ENCODE assay signal across 15 cellular contexts in genomic region chr2:42754776-42755140, GRCh38. TPM values are rescaled to one million over a fixed set of nuclear protein-coding genes. Genes with fewer than 3 reads are reported as not detected.
DNase-seq lines count a peak whose midpoint lies in the region; ATAC-seq, FAIRE-seq and TF ChIP-seq lines count a peak whose summit lies in the region.
"Had no signal": no experiment of that assay in that cellular context is flagged by ENCODE, and none has a peak within 500 bp of the region (broad histone marks: within the 10 kb centered on the region; RNA-seq: fewer than 3 reads in every experiment).

No MANE protein-coding gene starts in this region.

- no peak for TF ChIP-seq RAD21 in GM12878 (IDR thresholded peaks at IDR 0.05; ENCODE audit: insufficient read depth, low read depth, low read length)

- H3K27me3 Mint-ChIP-seq in natural killer cell (ENCODE audit: low read depth in 2 of 2) = no peaks in the 10 kb centered on the region
- H3K27me3 Mint-ChIP-seq in stimulated activated naive CD8-positive, alpha-beta T cell treated with anti-CD3 and anti-CD28 coated beads, Interleukin-15, amount 100 ng/mL, for 72 hours = no peaks in the 10 kb centered on the region
- H3K27me3 Mint-ChIP-seq: activated CD4-positive, alpha-beta memory T cell treated with anti-CD3 and anti-CD28 coated beads, Interleukin-2, amount 10 ng/mL, durations not matched to agents 7 days and 5 days; CD4-positive, CD25-positive, alpha-beta regulatory T cell had no signal

- H3F3A ChIP-seq in PC-9 (ENCODE audit: insufficient read depth, low read depth) = no peaks in the 10 kb centered on the region; the same call in 1 of the 2 replicates

- H3K79me2 ChIP-seq in GM12878 (ENCODE audit: control insufficient read depth, insufficient read depth, low read length) (no peaks in the 10 kb centered on the region), PC-9 (ENCODE audit: low read depth) (no peaks in the 10 kb centered on the region)

- ATAC-seq in HG02943 (IDR thresholded peaks at IDR 0.05; ENCODE audit: low read depth, unreplicated experiment) = peak; percentile 5
- ATAC-seq in GM12878 = no peak
- ATAC-seq in natural killer cell = no peak
- ATAC-seq in stimulated activated naive CD8-positive, alpha-beta T cell treated with anti-CD3 and anti-CD28 coated beads, Interleukin-15, amount 100 ng/mL, for 72 hours = no peak

- H3K9me2 ChIP-seq in PC-9 (ENCODE audit: insufficient read depth) = no peaks in the 10 kb centered on the region

- no peaks in the 10 kb centered on the region for H3K9me3 Mint-ChIP-seq in natural killer cell
- no peaks in the 10 kb centered on the region for H3K9me3 Mint-ChIP-seq in stimulated activated naive CD8-positive, alpha-beta T cell treated with anti-CD3 and anti-CD28 coated beads, Interleukin-15, amount 100 ng/mL, for 72 hours
- H3K9me3 Mint-ChIP-seq: activated CD4-positive, alpha-beta memory T cell treated with anti-CD3 and anti-CD28 coated beads, Interleukin-2, amount 10 ng/mL, durations not matched to agents 7 days and 5 days had no signal

- H3K36me3 ChIP-seq in GM12878 (ENCODE audit: control insufficient read depth in 2 of 2, insufficient read depth in 2 of 2, low read length in 1 of 2) (no peaks in the 10 kb centered on the region), PC-9 (ENCODE audit: low read depth) (no peaks in the 10 kb centered on the region)
- H3K36me3 ChIP-seq: prostate gland had no signal

- no peak for FAIRE-seq in GM12878 (lab: Jason Lieb, UNC)

- H3K4me3 ChIP-seq in GM12878 = no peak overlapping the region
- no peak overlapping the region for H3K4me3 ChIP-seq in PC-9
- H3K4me3 ChIP-seq: prostate gland, SK-N-MC had no signal

- H3K27me3 ChIP-seq in GM12878 (replicated peaks in 1 of 2; ENCODE audit: control insufficient read depth in 2 of 2, insufficient read depth in 2 of 2, low read length in 1 of 2) (no peaks in the 10 kb centered on the region), PC-9 (ENCODE audit: insufficient read depth, low read depth) (no peaks in the 10 kb centered on the region)

- no peaks in the 10 kb centered on the region for H4K20me1 ChIP-seq in GM12878 (ENCODE audit: control insufficient read depth, insufficient read depth)
- H4K20me1 ChIP-seq in PC-9 (ENCODE audit: insufficient read depth) = no peaks in the 10 kb centered on the region

- no peak for TF ChIP-seq CTCF in GM12878 (IDR thresholded peaks at IDR 0.05 in 2 of 3, conservative IDR thresholded peaks at IDR 0.05 in 1 of 3; ENCODE audit: control insufficient read depth in 2 of 3, extremely low read depth in 1 of 3, insufficient read depth in 1 of 3, low read depth in 3 of 3, low read length in 3 of 3)
- no peak for TF ChIP-seq CTCF in natural killer cell (IDR thresholded peaks at IDR 0.05)
- no peak for TF ChIP-seq CTCF in PC-9 (conservative IDR thresholded peaks at IDR 0.05)

- peak overlapping the region; percentile 5 for H3K4me2 ChIP-seq in GM12878 (ENCODE audit: control insufficient read depth, insufficient read depth)
- H3K4me2 ChIP-seq in PC-9 = no peak overlapping the region

- H3K9ac ChIP-seq in GM12878 (ENCODE audit: control insufficient read depth, insufficient read depth, low read length) = 0 out of 2 replicates have a peak overlapping the region, but pooled peaks have one; percentile 7

- TF ChIP-seq POLR2A in GM12878 (IDR thresholded peaks at IDR 0.05; ENCODE audit: low read depth, low read length) = no peak

- no TSS peak for BruUV-seq in GM12878 (replicated peaks; lab: Mats Ljungman, UMichigan)
- BruUV-seq in PC-9 (replicated peaks; lab: Mats Ljungman, UMichigan) = no TSS peak

- POLR2A ChIA-PET in GM12878 (lab: Charles Lee) (interaction anchor here (0.5 to 4.8 kb wide), 6 partner anchors 10 to 71 kb away, joined by 3 to 30 read pairs (median 4); no protein-coding TSS in a partner anchor), PC-9 (lab: Charles Lee; ENCODE audit: unreplicated experiment) (interaction anchor here (0.6 kb wide), 1 partner anchor 597 kb away, joined by 4 read pairs; no protein-coding TSS in a partner anchor)

- in situ Hi-C loops in GM12878 (cut with MboI) = no loop called here

- H3K4me1 Mint-ChIP-seq in natural killer cell = peaks cover 22 to 29% of the 10 kb centered on the region in 2 donors
- H3K4me1 Mint-ChIP-seq in stimulated activated naive CD8-positive, alpha-beta T cell treated with anti-CD3 and anti-CD28 coated beads, Interleukin-15, amount 100 ng/mL, for 72 hours = no peaks in the 10 kb centered on the region
- H3K4me1 Mint-ChIP-seq: activated CD4-positive, alpha-beta memory T cell treated with anti-CD3 and anti-CD28 coated beads, Interleukin-2, amount 10 ng/mL, durations not matched to agents 7 days and 5 days; CD4-positive, CD25-positive, alpha-beta regulatory T cell had no signal

- H3K9me3 ChIP-seq in GM12878 (replicated peaks; ENCODE audit: control insufficient read depth, insufficient read depth, low read length) = no peaks in the 10 kb centered on the region
- H3K9me3 ChIP-seq in PC-9 (ENCODE audit: insufficient read depth, low read depth) = no peaks in the 10 kb centered on the region
- H3K9me3 ChIP-seq: prostate gland had no signal

- no peaks in the 10 kb centered on the region for H3K36me3 Mint-ChIP-seq in natural killer cell

- RAD21 ChIA-PET in GM12878 (lab: Charles Lee; ENCODE audit: unreplicated experiment) = interaction anchor here (0.9 to 4.5 kb wide), 8 partner anchors 10 to 91 kb away, joined by 3 to 39 read pairs (median 6); no protein-coding TSS in a partner anchor

- H2AFZ ChIP-seq in GM12878 (ENCODE audit: control insufficient read depth, low read depth, low read length) (no peak overlapping the region), PC-9 (no peak overlapping the region)

- H3K27ac ChIP-seq in GM12878 (ENCODE audit: control insufficient read depth, insufficient read depth) (peak overlapping the region; percentile 17), PC-9 (no peak overlapping the region)
- H3K27ac ChIP-seq: prostate gland, SK-N-MC had no signal

- WGBS in GM12878 (ENCODE audit: insufficient coverage, insufficient replicate concordance, low lambda C conversion rate, missing lambda C conversion rate) = 93% methylated on average over 8 of the region's 8 CpGs

- no peak overlapping the region for H3K4me3 Mint-ChIP-seq in natural killer cell
- no peak overlapping the region for H3K4me3 Mint-ChIP-seq in stimulated activated naive CD8-positive, alpha-beta T cell treated with anti-CD3 and anti-CD28 coated beads, Interleukin-15, amount 100 ng/mL, for 72 hours
- H3K4me3 Mint-ChIP-seq: activated CD4-positive, alpha-beta memory T cell treated with anti-CD3 and anti-CD28 coated beads, Interleukin-2, amount 10 ng/mL, durations not matched to agents 7 days and 5 days; CD4-positive, CD25-positive, alpha-beta regulatory T cell had no signal

- H3K4me1 ChIP-seq in GM12878 (ENCODE audit: control insufficient read depth, insufficient read depth, low read length) (peaks cover 52% of the 10 kb centered on the region), PC-9 (replicated peaks; ENCODE audit: insufficient read depth) (no peaks in the 10 kb centered on the region)

- CTCF ChIA-PET in GM12878 (lab: Yijun Ruan, JAX) = interaction anchor here (1.1 to 1.8 kb wide), 7 partner anchors 13 to 91 kb away, joined by 3 to 9 read pairs (median 4); no protein-coding TSS in a partner anchor
- CTCF ChIA-PET in PC-9 (lab: Charles Lee) = interaction anchor here (0.6 to 0.8 kb wide), 2 partner anchors 110 to 898 kb away, joined by 3 to 6 read pairs; no protein-coding TSS in a partner anchor

- DNase-seq in GM12878 (ENCODE audit: low read depth, low spot score) (no peak), natural killer cell (no peak), NCI-H2029 (lab: John Stamatoyannopoulos, UW) (no peak), HuH-7 (ENCODE audit: low spot score) (no peak), PC-9 (no peak)
- no peak for DNase-seq in stimulated activated naive CD8-positive, alpha-beta T cell treated with anti-CD3 and anti-CD28 coated beads, Interleukin-15, amount 100 ng/mL, for 72 hours
- DNase-seq: activated CD4-positive, alpha-beta memory T cell treated with anti-CD3 and anti-CD28 coated beads, Interleukin-2, amount 10 ng/mL, durations not matched to agents 7 days and 5 days; activated gamma-delta T cell; CD4-positive, CD25-positive, alpha-beta regulatory T cell; erythroblast; NCI-H1436 treated with DMSO at 0.1 percent for 48 hours had no signal

- H3K27ac Mint-ChIP-seq in natural killer cell = peak overlapping the region; percentile 74 to 77
- H3K27ac Mint-ChIP-seq in stimulated activated naive CD8-positive, alpha-beta T cell treated with anti-CD3 and anti-CD28 coated beads, Interleukin-15, amount 100 ng/mL, for 72 hours = peak overlapping the region; percentile 7 to 28
- H3K27ac Mint-ChIP-seq: activated CD4-positive, alpha-beta memory T cell treated with anti-CD3 and anti-CD28 coated beads, Interleukin-2, amount 10 ng/mL, durations not matched to agents 7 days and 5 days; CD4-positive, CD25-positive, alpha-beta regulatory T cell had no signal

- SMC1A ChIA-PET in GM12878 (lab: Charles Lee; ENCODE audit: uncharacterized antibody, unreplicated experiment) = interaction anchor here (0.9 to 6.0 kb wide), 9 partner anchors 10 to 91 kb away, joined by 3 to 60 read pairs (median 7); partner anchors contain the start of gene HAAO

- intact Hi-C loops in GM12878 (cut with micrococcal nuclease; ENCODE audit: unreplicated experiment) = loop anchor here (1.0 to 10.0 kb wide), 3 partner anchors 32 to 260 kb away; partner anchors contain the start of genes HAAO and KCNG3
- intact Hi-C loops in natural killer cell (cut with micrococcal nuclease) = no loop called here
- intact Hi-C loops in PC-9 (cut with micrococcal nuclease; ENCODE audit: unreplicated experiment) = no loop called here

- TF ChIP-seq EP300 in GM12878 (IDR thresholded peaks at IDR 0.05; ENCODE audit: borderline replicate concordance in 1 of 2, control insufficient read depth in 1 of 2, low read depth in 2 of 2, low read length in 2 of 2) = no peak

RNA-seq across cellular contexts. Expression of gene OXER1, which starts 9.2 kb away (rescaled TPM):
- 4.2 and 6.5 TPM in 2 replicates for total RNA-seq in GM12878 (2013; cell fraction: nucleolus; rRNA removed)
- 2.5 and 2.9 TPM in 2 replicates for total RNA-seq in GM12878 (2014; rRNA removed)
- 1.6 and 2.0 TPM in 2 replicates for total RNA-seq in GM12878 (2014; rRNA removed; fragmentation: Illumina TruSeq; extraction: Trizol)
- 6.6 and 7.6 TPM in 2 replicates for total RNA-seq in GM12878 (2021)
- polyA plus RNA-seq in GM12878 (2011; ENCODE audit: low read depth) = 3.2 TPM
- 1.4 and 3.8 TPM in 2 replicates for polyA plus RNA-seq in GM12878 (2011; rRNA removed)
- 4.1 and 6.7 TPM in 2 replicates for polyA plus RNA-seq in GM12878 (2011; cell fraction: cytosol; rRNA removed)
- 22.8 and 24.8 TPM in 2 replicates for polyA plus RNA-seq in GM12878 (2011; cell fraction: nucleus; rRNA removed)
- polyA plus RNA-seq in GM12878 (2012) = 4.7 and 6.5 TPM in 2 replicates
- polyA plus RNA-seq in GM12878 (2014; fragmentation: Illumina TruSeq; extraction: Trizol) = 0.51 and 2.0 TPM in 2 replicates
- polyA plus RNA-seq in GM12878 (2014; fragmentation: Nextera tagmentation; extraction: Ambion mirVana) = under 1 TPM; 0.11 to 0.13 TPM
- 6.1 and 6.6 TPM in 2 replicates for polyA plus RNA-seq in GM12878 (2014; rRNA removed)
- 1 to 10 TPM; 5.3 to 8.6 TPM for polyA plus RNA-seq in GM12878 (2016; fragmentation: Nextera tagmentation; extraction: Ambion mirVana)
- 3.1 and 6.3 TPM in 2 replicates for polyA minus RNA-seq in GM12878 (2011; rRNA and poly(A)+ RNA removed)
- polyA minus RNA-seq in GM12878 (2011; cell fraction: cytosol; rRNA and poly(A)+ RNA removed) = 1.3 and 2.5 TPM in 2 replicates
- 3.4 and 6.2 TPM in 2 replicates for polyA minus RNA-seq in GM12878 (2011; cell fraction: nucleus; rRNA and poly(A)+ RNA removed)
- total RNA-seq in natural killer cell = 1 to 10 TPM in 1 of 3 donors, under 1 TPM in 2; 0.19 to 2.7 (median 0.41) TPM
- total RNA-seq in PC-9 (2021) = not detected in 2 replicates
- total RNA-seq: activated CD4-positive, alpha-beta memory T cell treated with anti-CD3 and anti-CD28 coated beads, Interleukin-2, amount 10 ng/mL, durations not matched to agents 7 days and 5 days; CD4-positive, CD25-positive, alpha-beta regulatory T cell; OCI-LY7 had no signal

RNA-seq across cellular contexts. Expression of gene HAAO, which starts 37.6 kb away (rescaled TPM):
- 37.5 and 48.1 TPM in 2 replicates for total RNA-seq in GM12878 (2013; cell fraction: nucleolus; rRNA removed)
- total RNA-seq in GM12878 (2014; rRNA removed) = 25.7 and 25.9 TPM in 2 replicates
- total RNA-seq in GM12878 (2014; rRNA removed; fragmentation: Illumina TruSeq; extraction: Trizol) = 21.5 and 21.6 TPM in 2 replicates
- total RNA-seq in GM12878 (2021) = 41.6 and 49.5 TPM in 2 replicates
- 14.7 TPM for polyA plus RNA-seq in GM12878 (2011; ENCODE audit: low read depth)
- polyA plus RNA-seq in GM12878 (2011; rRNA removed) = 17.0 and 29.2 TPM in 2 replicates
- polyA plus RNA-seq in GM12878 (2011; cell fraction: cytosol; rRNA removed) = 39.3 and 56.1 TPM in 2 replicates
- polyA plus RNA-seq in GM12878 (2011; cell fraction: nucleus; rRNA removed) = 72.4 and 75.6 TPM in 2 replicates
- 23.2 and 34.1 TPM in 2 replicates for polyA plus RNA-seq in GM12878 (2012)
- polyA plus RNA-seq in GM12878 (2014; fragmentation: Illumina TruSeq; extraction: Trizol) = 6.9 and 19.1 TPM in 2 replicates
- polyA plus RNA-seq in GM12878 (2014; fragmentation: Nextera tagmentation; extraction: Ambion mirVana) = 1 to 10 TPM; 4.3 to 6.9 TPM
- 28.0 and 31.9 TPM in 2 replicates for polyA plus RNA-seq in GM12878 (2014; rRNA removed)
- polyA plus RNA-seq in GM12878 (2016; fragmentation: Nextera tagmentation; extraction: Ambion mirVana) = 10 to 100 TPM; 54.7 to 58.7 TPM
- polyA minus RNA-seq in GM12878 (2011; rRNA and poly(A)+ RNA removed) = 17.6 and 31.9 TPM in 2 replicates
- 10.0 and 11.2 TPM in 2 replicates for polyA minus RNA-seq in GM12878 (2011; cell fraction: cytosol; rRNA and poly(A)+ RNA removed)
- 16.3 and 33.4 TPM in 2 replicates for polyA minus RNA-seq in GM12878 (2011; cell fraction: nucleus; rRNA and poly(A)+ RNA removed)
- total RNA-seq in natural killer cell = 1 to 10 TPM in 1 of 3 donors, under 1 TPM in 2; 0.35 to 1.3 (median 0.68) TPM
- 0.73 TPM in 1 of 2 replicates, not detected in the other for total RNA-seq in PC-9 (2021)
- total RNA-seq: CD4-positive, CD25-positive, alpha-beta regulatory T cell; OCI-LY7 had no signal

Comparison
In these comparisons a context has a peak if more than half of its experiments do, and no peak if none do; other contexts are left out.
1. RNA of gene HAAO, which starts 37.6 kb away (total RNA-seq): 21.5 to 49.5 TPM in GM12878; 0.35 to 1.3 TPM in natural killer cell and 0.73 TPM in PC-9; every median in the first group is over 4 times any median in the second.